In genomic region chr1:230495021-230495550, GRCh38 we compare ENCODE assay signal across 17 cellular contexts.
DNase-seq lines count a peak whose midpoint lies in the region; ATAC-seq lines count a peak whose summit lies in the region.
"Had no signal": no experiment of that assay in that cellular context is flagged by ENCODE, and none has a peak within 500 bp of the region (broad histone marks: within the 10 kb centered on the region; RNA-seq: fewer than 3 reads in every experiment).

No MANE protein-coding gene starts in this region.

- intact Hi-C loops in left cardiac atrium (cut with DNase I), result no loop called here

- peak overlapping the region; percentile 48 for H3K27ac ChIP-seq in cingulate gyrus (ENCODE audit: low read depth, low read length)

- DNase-seq in NCI-H2107 treated with DMSO at 0.1 percent for 48 hours (lab: John Stamatoyannopoulos, UW; ENCODE audit: unreplicated experiment) (peak; percentile 11), NCI-H2107 (lab: John Stamatoyannopoulos, UW) (no peak), NCI-H146 treated with DMSO at 0.1 percent for 48 hours (lab: John Stamatoyannopoulos, UW; ENCODE audit: unreplicated experiment) (peak; percentile 7), superior temporal gyrus (ENCODE audit: extremely low spot score) (peak; percentile 54), GF-D8 (lab: John Stamatoyannopoulos, UW) (no peak), left cardiac atrium (no peak)
- DNase-seq: AML-193; Calu3; CD4-positive, alpha-beta T cell; MG63; NCI-H1694 treated with DMSO at 0.1 percent for 48 hours; NCI-H2227 treated with DMSO at 0.1 percent for 48 hours; NCI-H526 treated with DMSO at 0.1 percent for 48 hours; SK-N-SH had no signal

- no peak for ATAC-seq in left cardiac atrium
- ATAC-seq: Panc1, Right ventricle myocardium inferior had no signal

Comparison
In these comparisons a context has a peak if more than half of its experiments do, and no peak if none do; other contexts are left out.
1. DNase-seq: peak in NCI-H2107 treated with DMSO at 0.1 percent for 48 hours (single experiment), NCI-H146 treated with DMSO at 0.1 percent for 48 hours (single experiment) and superior temporal gyrus (single experiment); none in NCI-H2107 (single experiment), GF-D8 (single experiment) and left cardiac atrium (single experiment).